Comparison of ENCODE assay signal across 1 cellular context in the genomic region with DNA sequence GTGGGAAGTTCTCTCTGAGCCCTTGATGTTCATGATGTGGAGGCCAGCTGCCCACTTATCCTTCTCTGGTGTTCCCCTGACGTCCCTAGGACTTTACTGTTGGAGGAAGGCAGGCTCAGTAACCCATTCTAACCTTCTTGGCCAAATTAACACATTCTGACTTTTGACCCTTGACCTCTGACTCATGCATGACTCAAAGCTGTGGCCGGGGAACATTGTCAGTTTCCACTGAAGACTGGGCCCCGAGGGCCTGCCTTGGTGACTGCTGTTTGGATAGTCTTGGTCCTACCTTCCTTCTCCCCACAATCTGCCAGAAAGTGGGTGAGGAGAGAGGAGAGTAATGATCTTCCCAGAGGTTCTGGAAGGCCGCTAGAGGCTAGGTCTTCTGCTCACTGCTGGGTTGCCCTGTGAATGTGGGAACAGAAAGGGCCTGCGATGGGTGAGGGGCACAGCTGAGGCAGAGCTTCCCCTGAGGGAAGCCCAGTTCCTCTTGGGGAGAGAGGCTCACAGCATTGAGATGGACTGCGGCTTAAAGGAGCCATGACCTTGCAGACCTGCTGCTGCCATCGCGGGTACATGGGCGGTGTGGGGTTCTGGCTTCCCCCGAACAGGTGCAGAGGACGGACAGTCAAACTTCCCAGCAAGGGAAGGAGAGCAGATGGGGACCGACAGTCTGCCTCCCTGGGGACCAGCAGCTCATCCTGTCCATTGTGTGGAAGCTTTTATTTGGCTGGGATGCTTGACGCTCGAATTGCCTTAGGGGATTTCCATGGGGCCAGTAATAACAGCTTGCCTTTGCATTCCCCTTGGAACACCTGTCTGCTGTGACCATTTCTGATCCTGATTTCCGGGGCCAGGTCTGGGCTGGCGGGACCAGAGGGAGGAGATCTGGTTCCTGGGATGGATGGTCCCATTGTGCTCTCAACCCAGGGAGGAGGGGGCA.
TF ChIP-seq lines count a peak whose summit lies in the region.

No MANE protein-coding gene starts in this region.

TF ChIP-seq in K562, 482 proteins besides CTCF, POLR2A, EP300 and RAD21 (continued from another document and continues in another):
- TF ChIP-seq PTTG1 (tag; IDR thresholded peaks at IDR 0.05; ENCODE audit: low read depth) = no peak
- TF ChIP-seq SRSF1 (IDR thresholded peaks at IDR 0.05; ENCODE audit: low read depth, low read length) = no peak
- TF ChIP-seq HMBOX1 (IDR thresholded peaks at IDR 0.05) = peak; percentile 69; the same call in 1 of the 2 replicates
- no peak; the same call in none of the 2 replicates for TF ChIP-seq HDAC2 (IDR thresholded peaks at IDR 0.05)
- no peak for TF ChIP-seq ELF2 (CRISPR knock-in tag; IDR thresholded peaks at IDR 0.05)
- TF ChIP-seq, protein P1, sequence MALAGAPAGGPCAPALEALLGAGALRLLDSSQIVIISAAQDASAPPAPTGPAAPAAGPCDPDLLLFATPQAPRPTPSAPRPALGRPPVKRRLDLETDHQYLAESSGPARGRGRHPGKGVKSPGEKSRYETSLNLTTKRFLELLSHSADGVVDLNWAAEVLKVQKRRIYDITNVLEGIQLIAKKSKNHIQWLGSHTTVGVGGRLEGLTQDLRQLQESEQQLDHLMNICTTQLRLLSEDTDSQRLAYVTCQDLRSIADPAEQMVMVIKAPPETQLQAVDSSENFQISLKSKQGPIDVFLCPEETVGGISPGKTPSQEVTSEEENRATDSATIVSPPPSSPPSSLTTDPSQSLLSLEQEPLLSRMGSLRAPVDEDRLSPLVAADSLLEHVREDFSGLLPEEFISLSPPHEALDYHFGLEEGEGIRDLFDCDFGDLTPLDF (CRISPR knock-in tag; IDR thresholded peaks at IDR 0.05) = 0 out of 2 replicates have a peak, but pooled peaks have one; percentile 40
- TF ChIP-seq ZNF143 (CRISPR knock-in tag; IDR thresholded peaks at IDR 0.05) = 0 out of 2 replicates have a peak, but pooled peaks have one; percentile 26
- no peak for TF ChIP-seq POLR2B (IDR thresholded peaks at IDR 0.05; ENCODE audit: low read depth, partially characterized antibody)
- TF ChIP-seq ZNF347 (CRISPR knock-in tag; IDR thresholded peaks at IDR 0.05; ENCODE audit: low read depth) = no peak
- no peak for TF ChIP-seq PYGO2 (tag; IDR thresholded peaks at IDR 0.05)
- TF ChIP-seq NELFE (IDR thresholded peaks at IDR 0.05; ENCODE audit: insufficient read depth, insufficient read length) = no peak
- TF ChIP-seq ZNF263 (CRISPR knock-in tag; IDR thresholded peaks at IDR 0.05; ENCODE audit: borderline replicate concordance) = no peak
- TF ChIP-seq SLC30A9 (CRISPR knock-in tag; IDR thresholded peaks at IDR 0.05) = no peak
- peak; percentile 77; the same call in 1 of the 2 replicates for TF ChIP-seq ZBTB2 (IDR thresholded peaks at IDR 0.05)
- TF ChIP-seq LARP7 (IDR thresholded peaks at IDR 0.05) = no peak
- no peak for TF ChIP-seq POLR3G (IDR thresholded peaks at IDR 0.05; ENCODE audit: extremely low read depth, insufficient read length, insufficient replicate concordance)
- TF ChIP-seq PHF8 (IDR thresholded peaks at IDR 0.05; ENCODE audit: borderline replicate concordance, low read length) = no peak
- no peak for TF ChIP-seq MLX (CRISPR knock-in tag; conservative IDR thresholded peaks at IDR 0.05)
- no peak for TF ChIP-seq RNF219 (CRISPR knock-in tag; IDR thresholded peaks at IDR 0.05)
- TF ChIP-seq GABPB1 (CRISPR knock-in tag; IDR thresholded peaks at IDR 0.05) = peak; percentile 42; the same call in 1 of the 2 replicates
- TF ChIP-seq NCOA4 (IDR thresholded peaks at IDR 0.05; ENCODE audit: partially characterized antibody) = no peak
- TF ChIP-seq ZNF778 (CRISPR knock-in tag; IDR thresholded peaks at IDR 0.05) = no peak
- TF ChIP-seq DNMT1 (IDR thresholded peaks at IDR 0.05) = no peak
- TF ChIP-seq ARID1B (IDR thresholded peaks at IDR 0.05) = peak; percentile 85
- TF ChIP-seq, protein P2, sequence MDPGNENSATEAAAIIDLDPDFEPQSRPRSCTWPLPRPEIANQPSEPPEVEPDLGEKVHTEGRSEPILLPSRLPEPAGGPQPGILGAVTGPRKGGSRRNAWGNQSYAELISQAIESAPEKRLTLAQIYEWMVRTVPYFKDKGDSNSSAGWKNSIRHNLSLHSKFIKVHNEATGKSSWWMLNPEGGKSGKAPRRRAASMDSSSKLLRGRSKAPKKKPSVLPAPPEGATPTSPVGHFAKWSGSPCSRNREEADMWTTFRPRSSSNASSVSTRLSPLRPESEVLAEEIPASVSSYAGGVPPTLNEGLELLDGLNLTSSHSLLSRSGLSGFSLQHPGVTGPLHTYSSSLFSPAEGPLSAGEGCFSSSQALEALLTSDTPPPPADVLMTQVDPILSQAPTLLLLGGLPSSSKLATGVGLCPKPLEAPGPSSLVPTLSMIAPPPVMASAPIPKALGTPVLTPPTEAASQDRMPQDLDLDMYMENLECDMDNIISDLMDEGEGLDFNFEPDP (CRISPR knock-in tag; IDR thresholded peaks at IDR 0.05) = no peak
- no peak for TF ChIP-seq WHSC1 (IDR thresholded peaks at IDR 0.05; ENCODE audit: low read length)
- peak; percentile 98 for TF ChIP-seq NR2C2 (CRISPR knock-in tag; IDR thresholded peaks at IDR 0.05)
- peak; percentile 98 for TF ChIP-seq NR2C2 (tag; IDR thresholded peaks at IDR 0.05)
- TF ChIP-seq PHF21A (IDR thresholded peaks at IDR 0.05; ENCODE audit: borderline replicate concordance, low read depth) = no peak
- no peak for TF ChIP-seq NR4A1 (CRISPR knock-in tag; IDR thresholded peaks at IDR 0.05)
- 0 out of 2 replicates have a peak, but pooled peaks have one; percentile 27 for TF ChIP-seq NR4A1 (tag; IDR thresholded peaks at IDR 0.05)
- no peak for TF ChIP-seq TSC22D4 (tag; IDR thresholded peaks at IDR 0.05)
- TF ChIP-seq HMG20B (CRISPR knock-in tag; IDR thresholded peaks at IDR 0.05) = no peak
- no peak for TF ChIP-seq JUNB (CRISPR knock-in tag; conservative IDR thresholded peaks at IDR 0.05)
- no peak for TF ChIP-seq RBM14 (IDR thresholded peaks at IDR 0.05; ENCODE audit: borderline replicate concordance, insufficient read depth, low read depth, low read length)
- TF ChIP-seq IRF1 (CRISPR knock-in tag; IDR thresholded peaks at IDR 0.05; ENCODE audit: borderline replicate concordance) = no peak
- TF ChIP-seq FOXK2 (conservative IDR thresholded peaks at IDR 0.05 in 1 of 2, IDR thresholded peaks at IDR 0.05 in 1 of 2; ENCODE audit: low read depth in 2 of 2) = no peak
- TF ChIP-seq, protein P3, sequence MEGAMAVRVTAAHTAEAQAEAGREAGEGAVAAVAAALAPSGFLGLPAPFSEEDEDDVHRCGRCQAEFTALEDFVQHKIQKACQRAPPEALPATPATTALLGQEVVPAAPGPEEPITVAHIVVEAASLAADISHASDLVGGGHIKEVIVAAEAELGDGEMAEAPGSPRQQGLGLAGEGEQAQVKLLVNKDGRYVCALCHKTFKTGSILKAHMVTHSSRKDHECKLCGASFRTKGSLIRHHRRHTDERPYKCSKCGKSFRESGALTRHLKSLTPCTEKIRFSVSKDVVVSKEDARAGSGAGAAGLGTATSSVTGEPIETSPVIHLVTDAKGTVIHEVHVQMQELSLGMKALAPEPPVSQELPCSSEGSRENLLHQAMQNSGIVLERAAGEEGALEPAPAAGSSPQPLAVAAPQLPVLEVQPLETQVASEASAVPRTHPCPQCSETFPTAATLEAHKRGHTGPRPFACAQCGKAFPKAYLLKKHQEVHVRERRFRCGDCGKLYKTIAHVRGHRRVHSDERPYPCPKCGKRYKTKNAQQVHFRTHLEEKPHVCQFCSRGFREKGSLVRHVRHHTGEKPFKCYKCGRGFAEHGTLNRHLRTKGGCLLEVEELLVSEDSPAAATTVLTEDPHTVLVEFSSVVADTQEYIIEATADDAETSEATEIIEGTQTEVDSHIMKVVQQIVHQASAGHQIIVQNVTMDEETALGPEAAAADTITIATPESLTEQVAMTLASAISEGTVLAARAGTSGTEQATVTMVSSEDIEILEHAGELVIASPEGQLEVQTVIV (CRISPR knock-in tag; IDR thresholded peaks at IDR 0.05; ENCODE audit: borderline replicate concordance) = no peak
- no peak for TF ChIP-seq STAG1 (CRISPR knock-in tag; IDR thresholded peaks at IDR 0.05; ENCODE audit: borderline replicate concordance)
- no peak for TF ChIP-seq KHSRP (IDR thresholded peaks at IDR 0.05)
- TF ChIP-seq, protein P4, sequence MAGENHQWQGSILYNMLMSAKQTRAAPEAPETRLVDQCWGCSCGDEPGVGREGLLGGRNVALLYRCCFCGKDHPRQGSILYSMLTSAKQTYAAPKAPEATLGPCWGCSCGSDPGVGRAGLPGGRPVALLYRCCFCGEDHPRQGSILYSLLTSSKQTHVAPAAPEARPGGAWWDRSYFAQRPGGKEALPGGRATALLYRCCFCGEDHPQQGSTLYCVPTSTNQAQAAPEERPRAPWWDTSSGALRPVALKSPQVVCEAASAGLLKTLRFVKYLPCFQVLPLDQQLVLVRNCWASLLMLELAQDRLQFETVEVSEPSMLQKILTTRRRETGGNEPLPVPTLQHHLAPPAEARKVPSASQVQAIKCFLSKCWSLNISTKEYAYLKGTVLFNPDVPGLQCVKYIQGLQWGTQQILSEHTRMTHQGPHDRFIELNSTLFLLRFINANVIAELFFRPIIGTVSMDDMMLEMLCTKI (IDR thresholded peaks at IDR 0.05; ENCODE audit: partially characterized antibody) = no peak
- TF ChIP-seq UBTF (IDR thresholded peaks at IDR 0.05; ENCODE audit: borderline replicate concordance in 1 of 2, low read depth in 2 of 2, low read length in 2 of 2) = no peak
- TF ChIP-seq HDAC3 (IDR thresholded peaks at IDR 0.05; ENCODE audit: borderline replicate concordance, partially characterized antibody) = no peak
- TF ChIP-seq PHB2 (IDR thresholded peaks at IDR 0.05; ENCODE audit: low read depth) = no peak
